Comparison of ENCODE assay signal across 10 cellular contexts in the genomic region with DNA sequence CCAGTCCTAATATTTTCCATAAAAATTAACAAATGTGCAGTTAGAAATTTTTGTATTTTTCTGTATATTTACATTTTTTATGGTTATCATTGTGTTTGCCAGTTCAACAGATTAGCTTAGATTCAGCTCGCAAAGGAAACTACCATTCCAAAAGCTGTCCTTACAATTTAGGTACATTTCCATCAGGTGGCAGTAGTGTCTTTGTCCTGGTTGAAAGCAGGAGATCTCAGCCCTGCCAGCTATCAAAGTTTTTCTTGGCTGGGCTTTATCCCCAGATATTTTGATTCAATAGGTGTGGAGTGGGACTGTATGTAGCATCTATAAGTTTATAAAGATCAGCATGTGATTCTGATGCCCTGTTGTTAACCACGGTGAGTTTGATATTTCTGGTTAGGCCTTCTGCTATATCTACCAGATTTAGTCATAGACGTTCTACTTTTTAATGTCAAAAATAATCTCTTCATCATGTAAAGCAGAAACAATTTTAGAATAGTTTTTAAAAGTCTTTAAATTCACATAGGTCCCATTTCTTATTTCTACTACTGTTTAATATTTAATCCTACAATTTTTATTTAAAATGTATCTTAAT. TPM values are rescaled to one million over a fixed set of nuclear protein-coding genes. Genes with fewer than 3 reads are reported as not detected.
DNase-seq lines count a peak whose midpoint lies in the region; ATAC-seq and TF ChIP-seq lines count a peak whose summit lies in the region.
"Had no signal": no experiment of that assay in that cellular context is flagged by ENCODE, and none has a peak within 500 bp of the region (broad histone marks: within the 10 kb centered on the region; RNA-seq: fewer than 3 reads in every experiment).

No MANE protein-coding gene starts in this region.

- H3K27me3 Mint-ChIP-seq in activated naive CD4-positive, alpha-beta T cell treated with anti-CD3 and anti-CD28 coated beads, Interleukin-2, amount 10 ng/mL, durations not matched to agents 7 days and 5 days: peaks cover 4% of the 10 kb centered on the region

- no peaks in the 10 kb centered on the region; the same call in 1 of the 2 replicates for H3K9me3 ChIP-seq in BE2C
- no peaks in the 10 kb centered on the region for H3K9me3 ChIP-seq in OCI-LY1 (ENCODE audit: low read length)

- no peak overlapping the region for H3K4me2 ChIP-seq in OCI-LY1 (ENCODE audit: low read length)

- no peak overlapping the region for H3K27ac Mint-ChIP-seq in activated naive CD4-positive, alpha-beta T cell treated with anti-CD3 and anti-CD28 coated beads, Interleukin-2, amount 10 ng/mL, durations not matched to agents 7 days and 5 days
- H3K27ac Mint-ChIP-seq: activated CD4-positive, alpha-beta T cell treated with anti-CD3 and anti-CD28 coated beads for 36 hours had no signal

- DNase-seq in BE2C (peak; percentile 15), H4 (ENCODE audit: low spot score) (peak; percentile 61), fibroblast of villous mesenchyme (ENCODE audit: low read depth) (no peak), DMS79 (lab: John Stamatoyannopoulos, UW) (no peak)
- no peak for DNase-seq in activated naive CD4-positive, alpha-beta T cell treated with anti-CD3 and anti-CD28 coated beads, Interleukin-2, amount 10 ng/mL, durations not matched to agents 7 days and 5 days
- DNase-seq: activated CD4-positive, alpha-beta T cell treated with anti-CD3 and anti-CD28 coated beads for 36 hours; NCI-H510A had no signal

- no peaks in the 10 kb centered on the region for H3K79me2 ChIP-seq in OCI-LY1 (ENCODE audit: insufficient read depth, low read length)

- no peak overlapping the region for H2AFZ ChIP-seq in OCI-LY1 (ENCODE audit: low read length)

- H3K4me1 Mint-ChIP-seq in activated naive CD4-positive, alpha-beta T cell treated with anti-CD3 and anti-CD28 coated beads, Interleukin-2, amount 10 ng/mL, durations not matched to agents 7 days and 5 days: no peaks in the 10 kb centered on the region
- H3K4me1 Mint-ChIP-seq: activated CD4-positive, alpha-beta T cell treated with anti-CD3 and anti-CD28 coated beads for 36 hours had no signal

- TF ChIP-seq CTCF in BE2C (IDR thresholded peaks at IDR 0.05; ENCODE audit: low read depth, low read length): peak; percentile 74
- peak; percentile 33; the same call in 1 of the 2 replicates for TF ChIP-seq CTCF in OCI-LY1 (IDR thresholded peaks at IDR 0.05; ENCODE audit: low read length)
- TF ChIP-seq CTCF in fibroblast of villous mesenchyme (IDR thresholded peaks at IDR 0.05; ENCODE audit: insufficient read depth, low read depth, low read length): peak; percentile 12

- no peaks in the 10 kb centered on the region for H3K36me3 Mint-ChIP-seq in activated naive CD4-positive, alpha-beta T cell treated with anti-CD3 and anti-CD28 coated beads, Interleukin-2, amount 10 ng/mL, durations not matched to agents 7 days and 5 days

- H3K4me3 Mint-ChIP-seq in activated naive CD4-positive, alpha-beta T cell treated with anti-CD3 and anti-CD28 coated beads, Interleukin-2, amount 10 ng/mL, durations not matched to agents 7 days and 5 days: no peak overlapping the region
- H3K4me3 Mint-ChIP-seq: activated CD4-positive, alpha-beta T cell treated with anti-CD3 and anti-CD28 coated beads for 36 hours had no signal

- no peak overlapping the region for H3K27ac ChIP-seq in OCI-LY1 (ENCODE audit: low read depth, low read length, poor library complexity, severe bottlenecking)

- no peaks in the 10 kb centered on the region; the same call in 1 of the 2 replicates for H3K4me1 ChIP-seq in BE2C
- no peaks in the 10 kb centered on the region for H3K4me1 ChIP-seq in OCI-LY1 (ENCODE audit: insufficient read depth, low read length, severe bottlenecking)

- H3K27me3 ChIP-seq in BE2C: no peaks in the 10 kb centered on the region
- H3K27me3 ChIP-seq in OCI-LY1 (ENCODE audit: insufficient read depth, low read length): no peaks in the 10 kb centered on the region

- H3K9me2 ChIP-seq in OCI-LY1 (ENCODE audit: low read depth, low read length): no peaks in the 10 kb centered on the region

- no peak overlapping the region for H3K9ac ChIP-seq in OCI-LY1 (ENCODE audit: low read length)

- CTCF ChIA-PET in activated naive CD4-positive, alpha-beta T cell treated with anti-CD3 and anti-CD28 coated beads, Interleukin-2, amount 10 ng/mL, durations not matched to agents 7 days and 5 days (lab: Charles Lee): interaction anchor here (0.7 to 1.1 kb wide), 3 partner anchors 9 to 88 kb away, joined by 3 read pairs; no protein-coding TSS in a partner anchor

- no peaks in the 10 kb centered on the region for H3F3A ChIP-seq in OCI-LY1 (ENCODE audit: insufficient read depth, low read length)

- no peaks in the 10 kb centered on the region for H4K20me1 ChIP-seq in OCI-LY1 (ENCODE audit: insufficient read depth, low read length)

- ATAC-seq in GM21717 (IDR thresholded peaks at IDR 0.05; ENCODE audit: unreplicated experiment) (no peak), HG02840 (IDR thresholded peaks at IDR 0.05; ENCODE audit: low FRiP score, unreplicated experiment) (no peak)
- ATAC-seq: activated CD4-positive, alpha-beta T cell treated with anti-CD3 and anti-CD28 coated beads for 36 hours had no signal

- H3K9me3 Mint-ChIP-seq in activated naive CD4-positive, alpha-beta T cell treated with anti-CD3 and anti-CD28 coated beads, Interleukin-2, amount 10 ng/mL, durations not matched to agents 7 days and 5 days: no peaks in the 10 kb centered on the region

- no peaks in the 10 kb centered on the region for H3K36me3 ChIP-seq in BE2C
- no peaks in the 10 kb centered on the region for H3K36me3 ChIP-seq in OCI-LY1 (ENCODE audit: insufficient read depth, low read length)

- H3K4me3 ChIP-seq in BE2C (ENCODE audit: low read depth, low read length) (no peak overlapping the region), OCI-LY1 (ENCODE audit: low read depth, low read length, poor library complexity, severe bottlenecking) (no peak overlapping the region), fibroblast of villous mesenchyme (ENCODE audit: low read depth, low read length) (no peak overlapping the region)

RNA-seq across cellular contexts. Expression of gene ICA1, which starts 15.5 kb away (rescaled TPM):
- 95.4 TPM for polyA plus RNA-seq in BE2C (2012; ENCODE audit: insufficient read depth, insufficient read length, low read depth)
- total RNA-seq in H4 (2014; rRNA removed; shearing (Covaris generic)): 2.6 and 6.4 TPM in 2 replicates
- total RNA-seq in fibroblast of villous mesenchyme: 1.9 and 4.3 TPM in 2 replicates

Comparison
In these comparisons a context has a peak if more than half of its experiments do, and no peak if none do; other contexts are left out.
1. DNase-seq: peak in BE2C (single experiment) and H4 (single experiment); none in fibroblast of villous mesenchyme (single experiment), DMS79 (single experiment) and activated naive CD4-positive, alpha-beta T cell treated with anti-CD3 and anti-CD28 coated beads, Interleukin-2, amount 10 ng/mL, durations not matched to agents 7 days and 5 days (single experiment).
2. CTCF ChIP-seq: peak in every context shown above with its lines; median percentile 74 in BE2C; 33 in OCI-LY1; 12 in fibroblast of villous mesenchyme.